ENCODE assay signal across 26 cellular contexts in genomic region chr7:143514995-143515735, GRCh38. TPM values are rescaled to one million over a fixed set of nuclear protein-coding genes. Genes with fewer than 3 reads are reported as not detected.
"Had no signal": no experiment of that assay in that cellular context is flagged by ENCODE, and none has a peak within 500 bp of the region (broad histone marks: within the 10 kb centered on the region; RNA-seq: fewer than 3 reads in every experiment).

No MANE protein-coding gene starts in this region.

- H3K27me3 ChIP-seq: breast epithelium, ovary, SJSA1, tibial nerve had no signal

- DNase-seq: activated CD4-positive, alpha-beta T cell treated with anti-CD3 and anti-CD28 coated beads, Interleukin-2, amount 50 U/mL, for 4 hours; activated naive CD4-positive, alpha-beta T cell; activated naive CD8-positive, alpha-beta T cell treated with anti-CD3 and anti-CD28 coated beads, Interleukin-2, amount 10 ng/mL, durations not matched to agents 7 days and 5 days; activated T-cell treated with anti-CD3 and anti-CD28 coated beads for 4 hours; anterior cingulate cortex; cerebellar nuclear complex; foreskin melanocyte; head of caudate nucleus; immature natural killer cell; lower lobe of right lung; ovary; small intestine; stimulated activated CD4-positive, alpha-beta T cell treated with anti-CD3 and anti-CD28 coated beads, Interleukin-4, amount 100 ng/mL, for 4 hours; stimulated activated CD8-positive, alpha-beta memory T cell treated with anti-CD3 and anti-CD28 coated beads, Interleukin-4, amount 100 ng/mL, for 48 hours; stimulated activated naive CD4-positive, alpha-beta T cell treated with Interleukin-2 at 50 U/mL for 16 hours; substantia nigra; T-helper 9 cell had no signal

- H3K27ac ChIP-seq: breast epithelium, lower lobe of right lung, ovary, SJSA1, tibial nerve had no signal

- H3K36me3 ChIP-seq: breast epithelium, lower lobe of right lung, ovary, SJSA1, tibial nerve had no signal

- H3K9me3 ChIP-seq: breast epithelium, lower lobe of right lung, ovary, SJSA1, tibial nerve had no signal

- ATAC-seq: activated CD4-positive, CD25-positive, alpha-beta regulatory T cell treated with anti-CD3 and anti-CD28 coated beads, Interleukin-2, amount 50 U/mL, for 24 hours; esophagus mucosa; lower lobe of right lung had no signal

- H3K4me1 ChIP-seq: breast epithelium, lower lobe of right lung had no signal

- H3K4me3 ChIP-seq: breast epithelium, lower lobe of right lung, ovary, SJSA1, tibial nerve had no signal

RNA-seq across cellular contexts. Expression of gene TAS2R41, which starts 37.5 kb away (rescaled TPM):
- total RNA-seq: activated naive CD8-positive, alpha-beta T cell treated with anti-CD3 and anti-CD28 coated beads, Interleukin-2, amount 10 ng/mL, durations not matched to agents 7 days and 5 days; dermis microvascular lymphatic vessel endothelial cell; esophagus mucosa; lower lobe of right lung; mesothelial cell of epicardium; myocyte; neural crest cell; SJSA1; tibial nerve had no signal
- polyA plus RNA-seq: immature natural killer cell, ovary, small intestine had no signal

RNA-seq across cellular contexts. Expression of gene CTAGE15, which starts 56.4 kb away (rescaled TPM):
- total RNA-seq: neural crest cell had no signal
- polyA plus RNA-seq: immature natural killer cell had no signal
